Comparison of ENCODE assay signal across 12 cellular contexts in the genomic region with DNA sequence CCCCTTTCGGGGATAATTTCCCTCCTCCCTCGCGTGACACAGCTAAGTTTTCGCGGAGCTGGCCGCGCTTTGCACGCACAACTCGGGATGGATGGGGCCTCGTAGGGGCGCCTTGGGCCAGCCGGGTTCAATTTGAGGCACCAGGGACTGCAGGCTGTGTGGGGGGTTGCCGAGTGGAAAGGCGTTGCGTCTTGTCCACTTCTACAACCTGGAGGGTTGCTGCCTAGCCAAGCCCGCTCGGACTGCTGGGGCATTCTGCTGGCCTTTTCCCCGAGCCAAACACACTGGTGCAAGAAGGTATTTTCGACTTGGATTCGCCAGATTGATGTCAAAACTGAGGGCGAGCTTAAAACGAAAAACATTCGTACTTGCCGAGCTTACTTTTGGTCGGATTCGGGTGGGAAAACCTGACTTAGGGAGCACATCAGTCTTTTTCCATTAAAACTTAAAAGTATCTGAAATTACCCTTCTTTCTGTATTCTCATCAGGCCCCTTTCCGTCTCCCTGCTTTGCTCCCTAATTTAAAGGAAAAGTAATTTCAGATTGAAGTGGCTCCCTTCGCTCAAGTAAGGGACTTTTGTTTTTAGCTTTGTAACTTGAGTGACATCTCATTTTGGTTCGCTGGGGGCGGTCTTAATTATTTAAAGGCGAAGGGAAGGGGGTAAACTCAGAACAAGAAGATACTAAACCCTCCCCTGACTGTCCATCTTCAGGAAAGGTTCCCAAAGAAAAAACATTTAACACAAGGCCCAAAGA. TPM values are rescaled to one million over a fixed set of nuclear protein-coding genes. Genes with fewer than 3 reads are reported as not detected.
A peak's percentile ranks its signal among the peaks of the same experiment; 100 is the strongest.
DNase-seq lines count a peak whose midpoint lies in the region; ATAC-seq and TF ChIP-seq lines count a peak whose summit lies in the region.
"Had no signal": no experiment of that assay in that cellular context is flagged by ENCODE, and none has a peak within 500 bp of the region (broad histone marks: within the 10 kb centered on the region; RNA-seq: fewer than 3 reads in every experiment).

No MANE protein-coding gene starts in this region.

- H3K4me3 ChIP-seq in hepatocyte (peak overlapping the region; percentile 55), skeletal muscle cell (ENCODE audit: low read depth, low read length) (peak overlapping the region; percentile 24)

- 9% methylated on average over 31 of the region's 31 CpGs for WGBS in hepatocyte (ENCODE audit: low lambda C conversion rate, missing lambda C conversion rate)

- H3K79me2 ChIP-seq in hepatocyte = peaks cover 74% of the 10 kb centered on the region

- no peak for TF ChIP-seq CTCF in hepatocyte (IDR thresholded peaks at IDR 0.05; ENCODE audit: poor library complexity)

- no peaks in the 10 kb centered on the region for H3K27me3 ChIP-seq in hepatocyte

- no peak overlapping the region for H2AFZ ChIP-seq in hepatocyte

- peak; percentile 89 for DNase-seq in hepatocyte (ENCODE audit: low spot score)
- DNase-seq in skeletal muscle cell (ENCODE audit: low read depth) = no peak
- no peak for DNase-seq in iPS-NIHi11 (ENCODE audit: low spot score)
- no peak for DNase-seq in DMS114 treated with DMSO at 0.1 percent for 48 hours (lab: John Stamatoyannopoulos, UW; ENCODE audit: unreplicated experiment)
- DNase-seq: activated CD8-positive, alpha-beta T cell treated with anti-CD3 and anti-CD28 coated beads, Interleukin-2, amount 10 ng/mL, durations not matched to agents 7 days and 5 days; aorta had no signal

- H3K9me3 ChIP-seq in ES-I3 (ENCODE audit: control insufficient read depth, insufficient read depth, low read length) (no peaks in the 10 kb centered on the region), hepatocyte (ENCODE audit: low read depth) (no peaks in the 10 kb centered on the region)

- H3K4me1 ChIP-seq in ES-I3 (ENCODE audit: insufficient read depth, low read length) = peaks cover 17% of the 10 kb centered on the region; the same call in 1 of the 2 replicates
- peaks cover 38% of the 10 kb centered on the region for H3K4me1 ChIP-seq in hepatocyte (ENCODE audit: insufficient read depth)

- H3K4me2 ChIP-seq in hepatocyte = peak overlapping the region; percentile 78

- H3K27ac ChIP-seq in hepatocyte = peak overlapping the region; percentile 97

- H3K36me3 ChIP-seq in ES-I3 (ENCODE audit: insufficient read depth, low read length) (no peaks in the 10 kb centered on the region), hepatocyte (replicated peaks; ENCODE audit: insufficient read depth, low read depth) (no peaks in the 10 kb centered on the region)

- H3K9ac ChIP-seq in ES-I3 (ENCODE audit: low read depth, low read length) = peak overlapping the region; percentile 34

- H4K20me1 ChIP-seq in hepatocyte (ENCODE audit: insufficient read depth, poor library complexity, severe bottlenecking) = peaks cover 12% of the 10 kb centered on the region

- ATAC-seq in SK-N-SH treated with all-trans-retinoic acid at 6 μM for 48 hours = no peak
- ATAC-seq in HG02885 (IDR thresholded peaks at IDR 0.05; ENCODE audit: poor library complexity, unreplicated experiment) = no peak
- no peak for ATAC-seq in GM21619 (IDR thresholded peaks at IDR 0.05; ENCODE audit: unreplicated experiment)
- ATAC-seq: activated CD8-positive, alpha-beta T cell treated with anti-CD3 and anti-CD28 coated beads, Interleukin-2, amount 10 ng/mL, durations not matched to agents 7 days and 5 days; Panc1 had no signal

- no peaks in the 10 kb centered on the region for H3K9me2 ChIP-seq in hepatocyte (replicated peaks; ENCODE audit: insufficient read depth)

TF ChIP-seq in SK-N-SH treated with all-trans-retinoic acid at 6 μM for 48 hours, 23 proteins besides CTCF, POLR2A, EP300 and RAD21:
- TF ChIP-seq ZNF70 (CRISPR knock-in tag; IDR thresholded peaks at IDR 0.05) (no peak), ZFP3 (CRISPR knock-in tag; IDR thresholded peaks at IDR 0.05) (no peak), TCF4 (CRISPR knock-in tag; IDR thresholded peaks at IDR 0.05; ENCODE audit: borderline replicate concordance) (peak; percentile 10; the same call in 1 of the 2 replicates), SNAI2 (CRISPR knock-in tag; IDR thresholded peaks at IDR 0.05) (no peak), ESRRG (CRISPR knock-in tag; IDR thresholded peaks at IDR 0.05) (no peak), ZNF565 (CRISPR knock-in tag; conservative IDR thresholded peaks at IDR 0.05; ENCODE audit: low read depth) (no peak), ISL1 (CRISPR knock-in tag; IDR thresholded peaks at IDR 0.05) (no peak), BACH2 (CRISPR knock-in tag; IDR thresholded peaks at IDR 0.05; ENCODE audit: borderline replicate concordance) (no peak)
- TF ChIP-seq, protein P1, sequence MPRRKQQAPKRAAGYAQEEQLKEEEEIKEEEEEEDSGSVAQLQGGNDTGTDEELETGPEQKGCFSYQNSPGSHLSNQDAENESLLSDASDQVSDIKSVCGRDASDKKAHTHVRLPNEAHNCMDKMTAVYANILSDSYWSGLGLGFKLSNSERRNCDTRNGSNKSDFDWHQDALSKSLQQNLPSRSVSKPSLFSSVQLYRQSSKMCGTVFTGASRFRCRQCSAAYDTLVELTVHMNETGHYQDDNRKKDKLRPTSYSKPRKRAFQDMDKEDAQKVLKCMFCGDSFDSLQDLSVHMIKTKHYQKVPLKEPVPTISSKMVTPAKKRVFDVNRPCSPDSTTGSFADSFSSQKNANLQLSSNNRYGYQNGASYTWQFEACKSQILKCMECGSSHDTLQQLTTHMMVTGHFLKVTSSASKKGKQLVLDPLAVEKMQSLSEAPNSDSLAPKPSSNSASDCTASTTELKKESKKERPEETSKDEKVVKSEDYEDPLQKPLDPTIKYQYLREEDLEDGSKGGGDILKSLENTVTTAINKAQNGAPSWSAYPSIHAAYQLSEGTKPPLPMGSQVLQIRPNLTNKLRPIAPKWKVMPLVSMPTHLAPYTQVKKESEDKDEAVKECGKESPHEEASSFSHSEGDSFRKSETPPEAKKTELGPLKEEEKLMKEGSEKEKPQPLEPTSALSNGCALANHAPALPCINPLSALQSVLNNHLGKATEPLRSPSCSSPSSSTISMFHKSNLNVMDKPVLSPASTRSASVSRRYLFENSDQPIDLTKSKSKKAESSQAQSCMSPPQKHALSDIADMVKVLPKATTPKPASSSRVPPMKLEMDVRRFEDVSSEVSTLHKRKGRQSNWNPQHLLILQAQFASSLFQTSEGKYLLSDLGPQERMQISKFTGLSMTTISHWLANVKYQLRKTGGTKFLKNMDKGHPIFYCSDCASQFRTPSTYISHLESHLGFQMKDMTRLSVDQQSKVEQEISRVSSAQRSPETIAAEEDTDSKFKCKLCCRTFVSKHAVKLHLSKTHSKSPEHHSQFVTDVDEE (CRISPR knock-in tag; IDR thresholded peaks at IDR 0.05) = no peak

RNA-seq across cellular contexts. Expression of a gene that starts 14.3 kb away (rescaled TPM):
- 133 and 142 TPM in 2 replicates for total RNA-seq in hepatocyte
- polyA plus RNA-seq in hepatocyte = 108 and 109 TPM in 2 replicates
- total RNA-seq: activated CD8-positive, alpha-beta T cell treated with anti-CD3 and anti-CD28 coated beads, Interleukin-2, amount 10 ng/mL, durations not matched to agents 7 days and 5 days; G401 had no signal
